In the genomic region with DNA sequence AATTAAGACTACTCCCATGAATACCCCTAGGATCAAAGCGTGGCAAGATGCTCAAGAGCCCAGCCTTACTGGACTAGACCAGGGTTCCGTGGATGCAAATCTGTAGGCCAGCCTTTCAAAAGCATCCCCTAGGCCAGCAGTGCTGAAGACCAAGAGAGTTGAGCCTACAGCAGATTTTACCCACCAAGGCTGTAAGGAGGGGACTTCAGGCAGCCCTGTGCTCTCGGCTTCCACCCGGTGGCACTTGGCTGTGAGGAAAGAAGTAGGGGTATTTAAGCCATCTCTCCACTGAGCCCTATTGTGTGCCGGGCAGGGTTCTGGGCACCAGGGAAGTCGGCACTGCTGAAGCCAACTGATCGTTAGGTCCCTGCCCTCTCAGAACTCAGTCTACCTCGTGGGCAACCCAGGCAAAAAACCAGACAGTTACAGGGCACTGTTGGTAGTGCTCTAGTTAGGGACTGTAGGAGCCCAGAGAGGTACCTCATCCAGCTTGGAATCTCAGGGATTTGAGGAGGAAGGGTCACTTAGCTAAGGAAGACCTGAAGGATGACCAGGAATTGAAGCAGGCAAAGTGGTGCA, we compare ENCODE assay signal across 9 cellular contexts. TPM values are rescaled to one million over a fixed set of nuclear protein-coding genes. Genes with fewer than 3 reads are reported as not detected.
A peak's percentile ranks its signal among the peaks of the same experiment; 100 is the strongest.
DNase-seq lines count a peak whose midpoint lies in the region; ATAC-seq and TF ChIP-seq lines count a peak whose summit lies in the region.
"Had no signal": no experiment of that assay in that cellular context is flagged by ENCODE, and none has a peak within 500 bp of the region (broad histone marks: within the 10 kb centered on the region; RNA-seq: fewer than 3 reads in every experiment).

No MANE protein-coding gene starts in this region.

- peak overlapping the region; percentile 96 for H3K27ac Mint-ChIP-seq in CD8-positive, alpha-beta T cell
- H3K27ac Mint-ChIP-seq in central memory CD8-positive, alpha-beta T cell (ENCODE audit: low read depth) = peak overlapping the region; percentile 85

- H3K4me2 ChIP-seq in HCT116 (ENCODE audit: low read length) (no peak overlapping the region), osteoblast (ENCODE audit: insufficient read depth, low read length) (no peak overlapping the region)

- peaks cover 81% of the 10 kb centered on the region for H3K4me1 Mint-ChIP-seq in CD8-positive, alpha-beta T cell (ENCODE audit: low read depth)
- peaks cover 69% of the 10 kb centered on the region for H3K4me1 Mint-ChIP-seq in central memory CD8-positive, alpha-beta T cell

- no peak overlapping the region for H2AFZ ChIP-seq in HCT116 (ENCODE audit: low read depth, low read length, poor library complexity, severe bottlenecking)
- no peak overlapping the region for H2AFZ ChIP-seq in osteoblast (ENCODE audit: low read length)

- peak overlapping the region; percentile 30 for H3K27ac ChIP-seq in CD8-positive, alpha-beta T cell (ENCODE audit: low read depth, low read length)
- H3K27ac ChIP-seq in HCT116 (ENCODE audit: low read depth, low read length) (no peak overlapping the region), osteoblast (ENCODE audit: low read depth, low read length) (peak overlapping the region; percentile 81)
- H3K27ac ChIP-seq: HL-60 had no signal

- no peak for ATAC-seq in CD8-positive, alpha-beta T cell
- ATAC-seq in HCT116 (0 out of 2 replicates have a peak, but pooled peaks have one; percentile 3), HG03280 (IDR thresholded peaks at IDR 0.05; ENCODE audit: unreplicated experiment) (no peak)
- ATAC-seq in central memory CD8-positive, alpha-beta T cell (replicated peaks; ENCODE audit: extremely low read depth, poor library complexity, severe bottlenecking) = no peak

- RAD21 ChIA-PET in HCT116 (lab: Charles Lee; ENCODE audit: low non-redundant PET in 1 of 2, low total read pairs in 2 of 2, uncharacterized antibody in 2 of 2, unreplicated experiment in 2 of 2) = interaction anchor here (1.4 to 1.6 kb wide), 3 partner anchors 98 to 100 kb away, joined by 3 to 9 read pairs (median 6); no protein-coding TSS in a partner anchor

- CTCF ChIA-PET in CD8-positive, alpha-beta T cell (lab: Charles Lee) = interaction anchor here (1.2 to 29.2 kb wide), 5 partner anchors 22 to 113 kb away, joined by 3 to 773 read pairs (median 4); no protein-coding TSS in a partner anchor
- CTCF ChIA-PET in HCT116 (lab: Charles Lee) = interaction anchor here (1.0 to 6.8 kb wide), 13 partner anchors 8 to 447 kb away, joined by 3 to 91 read pairs (median 6); a partner anchor contains a TSS

- no peak overlapping the region for H3K9ac ChIP-seq in HCT116 (ENCODE audit: low read length)

- H3K36me3 ChIP-seq in CD8-positive, alpha-beta T cell (ENCODE audit: insufficient read depth, low read length) = peaks cover 94% of the 10 kb centered on the region
- H3K36me3 ChIP-seq in HCT116 (ENCODE audit: control insufficient read depth in 1 of 2, insufficient read depth in 2 of 2, low read length in 2 of 2) (peaks cover 17 to 21% of the 10 kb centered on the region in 2 experiments; a peak in 3 of 4 replicates), osteoblast (ENCODE audit: insufficient read depth, low read length) (peaks cover 60% of the 10 kb centered on the region)

- no peaks in the 10 kb centered on the region for H3K9me3 Mint-ChIP-seq in CD8-positive, alpha-beta T cell
- H3K9me3 Mint-ChIP-seq in central memory CD8-positive, alpha-beta T cell = no peaks in the 10 kb centered on the region

- peaks cover 65% of the 10 kb centered on the region for H3K4me1 ChIP-seq in CD8-positive, alpha-beta T cell (ENCODE audit: insufficient read depth, low read length)
- peaks cover 0 to 19% of the 10 kb centered on the region in 2 experiments; a peak in 1 of 4 replicates for H3K4me1 ChIP-seq in HCT116 (ENCODE audit: control insufficient read depth in 1 of 2, insufficient read depth in 2 of 2, low read length in 2 of 2)
- peaks cover 24% of the 10 kb centered on the region for H3K4me1 ChIP-seq in osteoblast (ENCODE audit: insufficient read depth, low read length)

- no peak overlapping the region for H3K4me3 ChIP-seq in CD8-positive, alpha-beta T cell (ENCODE audit: low read depth, low read length)
- H3K4me3 ChIP-seq in HCT116 (replicated peaks in 1 of 2; ENCODE audit: low read depth in 1 of 2, low read length in 2 of 2) (no peak overlapping the region), osteoblast (ENCODE audit: insufficient read depth, low read length) (no peak overlapping the region)

- H3K79me2 ChIP-seq in HCT116 (ENCODE audit: insufficient read depth, low read length) (peaks cover 21% of the 10 kb centered on the region; the same call in 1 of the 2 replicates), osteoblast (ENCODE audit: insufficient read depth, low read length) (peaks cover 68% of the 10 kb centered on the region)

- peak overlapping the region; percentile 22 for H3K4me3 Mint-ChIP-seq in CD8-positive, alpha-beta T cell
- peak overlapping the region; percentile 7 for H3K4me3 Mint-ChIP-seq in central memory CD8-positive, alpha-beta T cell

- POLR2A ChIA-PET in CD8-positive, alpha-beta T cell (lab: Charles Lee) = interaction anchor here (0.8 to 16.0 kb wide), 4 partner anchors 22 to 113 kb away, joined by 3 to 185 read pairs (median 4); no protein-coding TSS in a partner anchor
- POLR2A ChIA-PET in HCT116 (lab: Charles Lee) = no interaction called here

- BruUV-seq in HCT116 (replicated peaks; lab: Mats Ljungman, UMichigan) = no TSS peak

- no peak for TF ChIP-seq RAD21 in HCT116 (IDR thresholded peaks at IDR 0.05; ENCODE audit: low read depth)

- TF ChIP-seq POLR2A in HCT116 (IDR thresholded peaks at IDR 0.05; ENCODE audit: borderline replicate concordance, extremely low read depth, insufficient read depth, insufficient read length) = no peak

- intact Hi-C loops in CD8-positive, alpha-beta T cell (cut with DNase I, micrococcal nuclease) = loop anchor here (1.0 kb wide), 4 partner anchors 8 to 101 kb away; no protein-coding TSS in a partner anchor
- intact Hi-C loops in HCT116 (cut with micrococcal nuclease) = loop anchor here (1.0 kb wide), 1 partner anchor 101 kb away; no protein-coding TSS in a partner anchor

- H4K20me1 ChIP-seq in HCT116 (ENCODE audit: insufficient read depth) = no peaks in the 10 kb centered on the region
- H4K20me1 ChIP-seq in osteoblast (ENCODE audit: insufficient read depth, low read length) = peaks cover 58% of the 10 kb centered on the region

- H3K27me3 Mint-ChIP-seq in CD8-positive, alpha-beta T cell (ENCODE audit: low read depth) = no peaks in the 10 kb centered on the region
- no peaks in the 10 kb centered on the region for H3K27me3 Mint-ChIP-seq in central memory CD8-positive, alpha-beta T cell

- H3K27me3 ChIP-seq in CD8-positive, alpha-beta T cell (ENCODE audit: insufficient read depth, low read length) = no peaks in the 10 kb centered on the region
- no peaks in the 10 kb centered on the region for H3K27me3 ChIP-seq in HCT116 (ENCODE audit: insufficient read depth, low read length)
- H3K27me3 ChIP-seq in osteoblast (ENCODE audit: insufficient read depth, low read length) = no peaks in the 10 kb centered on the region

- DNase-seq in CD8-positive, alpha-beta T cell = peak in 3 of 7 experiments; percentile 10 to 49 (median 12)
- no peak for DNase-seq in HCT116 (ENCODE audit: low read depth, low spot score)
- no peak for DNase-seq in central memory CD8-positive, alpha-beta T cell (ENCODE audit: low spot score in 2 of 2)
- peak; percentile 29 for DNase-seq in osteoblast (ENCODE audit: insufficient read length, low spot score, missing footprints)
- DNase-seq in COR-L47 (lab: John Stamatoyannopoulos, UW) = no peak
- no peak for DNase-seq in cortex of kidney (lab: John Stamatoyannopoulos, UW)
- DNase-seq: SIG-M5 had no signal

- H3K9me3 ChIP-seq in CD8-positive, alpha-beta T cell (ENCODE audit: low read length) = no peaks in the 10 kb centered on the region
- H3K9me3 ChIP-seq in HCT116 (ENCODE audit: control insufficient read depth in 1 of 2, insufficient read depth in 1 of 2, low read depth in 1 of 2, low read length in 2 of 2) (no peaks in the 10 kb centered on the region), osteoblast (ENCODE audit: low read depth, low read length) (no peaks in the 10 kb centered on the region)

- peaks cover 98% of the 10 kb centered on the region for H3K36me3 Mint-ChIP-seq in CD8-positive, alpha-beta T cell
- peaks cover 78% of the 10 kb centered on the region for H3K36me3 Mint-ChIP-seq in central memory CD8-positive, alpha-beta T cell (ENCODE audit: insufficient read depth)

- H3K9me2 ChIP-seq in HCT116 (ENCODE audit: insufficient read depth) = no peaks in the 10 kb centered on the region

- TF ChIP-seq CTCF in CD8-positive, alpha-beta T cell (IDR thresholded peaks at IDR 0.05) = no peak
- no peak for TF ChIP-seq CTCF in HCT116 (IDR thresholded peaks at IDR 0.05 in 2 of 3, conservative IDR thresholded peaks at IDR 0.05 in 1 of 3; ENCODE audit: borderline replicate concordance in 1 of 3, insufficient read depth in 1 of 3, low read depth in 2 of 3, low read length in 2 of 3)
- no peak for TF ChIP-seq CTCF in osteoblast (IDR thresholded peaks at IDR 0.05; ENCODE audit: extremely low read depth, low read depth, low read length)

TF ChIP-seq in HCT116, 20 proteins besides CTCF, POLR2A, EP300 and RAD21:
- no peak for TF ChIP-seq CEBPB (IDR thresholded peaks at IDR 0.05; ENCODE audit: low read depth)
- TF ChIP-seq, protein P1, sequence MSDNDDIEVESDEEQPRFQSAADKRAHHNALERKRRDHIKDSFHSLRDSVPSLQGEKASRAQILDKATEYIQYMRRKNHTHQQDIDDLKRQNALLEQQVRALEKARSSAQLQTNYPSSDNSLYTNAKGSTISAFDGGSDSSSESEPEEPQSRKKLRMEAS (IDR thresholded peaks at IDR 0.05) = no peak
- no peak for TF ChIP-seq POLR2AphosphoS5 (IDR thresholded peaks at IDR 0.05; ENCODE audit: low read depth, low read length)

RNA-seq across cellular contexts. Expression of a gene that starts 25.5 kb away (rescaled TPM):
- 100 to 1,000 TPM; 517 to 538 TPM for total RNA-seq in CD8-positive, alpha-beta T cell
- total RNA-seq in HCT116 (2021; ENCODE audit: unreplicated experiment) (17.8 TPM), osteoblast (2.9 and 3.3 TPM in 2 replicates)
- 11.1 and 11.3 TPM in 2 replicates for polyA plus RNA-seq in HCT116 (2012)

RNA-seq across cellular contexts. Expression of a gene that starts 36.8 kb away (rescaled TPM):
- total RNA-seq in CD8-positive, alpha-beta T cell = 100 to 1,000 TPM; 290 to 301 TPM
- total RNA-seq in HCT116 (2021; ENCODE audit: unreplicated experiment) (245 TPM), osteoblast (123 and 145 TPM in 2 replicates)
- polyA plus RNA-seq in HCT116 (2012) = 227 and 318 TPM in 2 replicates

Comparison
In these comparisons a context has a peak if more than half of its experiments do, and no peak if none do; other contexts are left out.
1. RNA of a gene that starts 25.5 kb away (total RNA-seq): 517 to 538 TPM in CD8-positive, alpha-beta T cell; 17.8 TPM in HCT116 (single experiment) and 2.9 to 3.3 TPM in osteoblast; every median in the first group is over 10 times any median in the second.